1 cellular context compared by ENCODE assay signal in genomic region chr4:15778742-15779231, GRCh38.
TF ChIP-seq lines count a peak whose summit lies in the region.

No MANE protein-coding gene starts in this region.

TF ChIP-seq in IMR-90, 13 proteins besides CTCF, POLR2A, EP300 and RAD21 (continued from another document):
- TF ChIP-seq RFX5 (IDR thresholded peaks at IDR 0.05; ENCODE audit: low read depth, low read length) (no peak), NFE2L2 (IDR thresholded peaks at IDR 0.05; ENCODE audit: low read depth, low read length) (no peak), SMC3 (IDR thresholded peaks at IDR 0.05; ENCODE audit: low read depth, low read length) (no peak), USF2 (IDR thresholded peaks at IDR 0.05; ENCODE audit: low read depth, low read length) (no peak), FOS (IDR thresholded peaks at IDR 0.05; ENCODE audit: low read depth, low read length) (no peak), MAZ (IDR thresholded peaks at IDR 0.05; ENCODE audit: borderline replicate concordance, low read depth, low read length) (no peak), MXI1 (IDR thresholded peaks at IDR 0.05; ENCODE audit: borderline replicate concordance, low read depth, low read length) (no peak), MAFK (IDR thresholded peaks at IDR 0.05; ENCODE audit: low read depth, low read length) (no peak), CHD1 (IDR thresholded peaks at IDR 0.05; ENCODE audit: low read depth, low read length) (no peak), RCOR1 (IDR thresholded peaks at IDR 0.05; ENCODE audit: insufficient replicate concordance, low read length) (no peak), ELK1 (IDR thresholded peaks at IDR 0.05; ENCODE audit: borderline replicate concordance, low read depth, low read length) (no peak)
